25 cellular contexts compared by ENCODE assay signal in the genomic region with DNA sequence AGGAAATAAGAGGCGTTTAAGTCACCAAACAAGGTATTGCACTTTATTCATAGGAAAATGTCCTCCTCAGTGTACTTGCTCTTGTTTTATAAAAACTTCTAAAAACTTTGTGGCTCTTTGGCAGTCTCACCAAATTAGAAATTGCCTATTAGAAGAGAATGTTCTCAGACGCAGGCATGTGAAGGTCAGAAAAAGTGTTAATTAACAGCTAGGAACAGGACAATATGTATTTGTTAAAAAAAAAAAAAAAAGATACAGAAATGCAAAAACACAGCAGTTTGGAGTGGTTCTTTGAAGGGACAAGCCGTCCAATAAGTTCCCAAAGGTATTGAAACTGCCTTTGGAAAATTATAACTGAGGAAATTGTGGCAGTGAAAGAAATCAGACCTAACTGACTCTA.
"Had no signal": no experiment of that assay in that cellular context is flagged by ENCODE, and none has a peak within 500 bp of the region (broad histone marks: within the 10 kb centered on the region; RNA-seq: fewer than 3 reads in every experiment).

No MANE protein-coding gene starts in this region.

- ATAC-seq: activated CD8-positive, alpha-beta T cell treated with anti-CD3 and anti-CD28 coated beads for 36 hours; activated T-cell treated with anti-CD3 and anti-CD28 coated beads, Interleukin-2, amount 50 U/mL, for 4 hours; activated T-helper 17 cell treated with anti-CD3 and anti-CD28 coated beads, Interleukin-2, amount 50 U/mL, for 72 hours; left lung; naive thymus-derived CD4-positive, alpha-beta T cell had no signal

- H3K4me1 ChIP-seq: breast epithelium, left lung, parathyroid adenoma, upper lobe of left lung had no signal

- H3K27ac ChIP-seq: breast epithelium, epithelial cell of prostate, left lung, parathyroid adenoma, thoracic aorta, upper lobe of left lung had no signal

- H3K27me3 ChIP-seq: breast epithelium, esophagus squamous epithelium, left lung, upper lobe of left lung had no signal

- H3K4me3 ChIP-seq: breast epithelium, esophagus squamous epithelium, left lung, thoracic aorta, upper lobe of left lung had no signal

- DNase-seq: activated B cell treated with CpG ODN at 0.5 μM for 24 hours; activated CD4-positive, alpha-beta T cell treated with anti-CD3 and anti-CD28 coated beads, Interleukin-2, amount 50 U/mL, for 1 hour; activated CD8-positive, alpha-beta T cell treated with anti-CD3 and anti-CD28 coated beads for 36 hours; activated gamma-delta T cell treated with Interleukin-2 at 50 U/mL for 16 hours; activated naive CD4-positive, alpha-beta T cell treated with anti-CD3 and anti-CD28 coated beads, Interleukin-2, amount 50 U/mL, for 16 hours; activated T-cell treated with anti-CD3 and anti-CD28 coated beads, Interleukin-2, amount 50 U/mL, for 4 hours; amniotic stem cell; dermis blood vessel endothelial cell; effector CD4-positive, alpha-beta T cell; esophagus squamous epithelium; foreskin melanocyte; left lung; midbrain; naive thymus-derived CD4-positive, alpha-beta T cell; nucleus accumbens; right cardiac atrium; stimulated activated CD4-positive, alpha-beta T cell treated with anti-CD3 and anti-CD28 coated beads, Interleukin-2, amount 100 ng/mL, for 48 hours; stimulated activated naive CD4-positive, alpha-beta T cell treated with Interleukin-2 at 50 U/mL for 16 hours; T-helper 1 cell; upper lobe of left lung had no signal

- H3K36me3 ChIP-seq: breast epithelium, esophagus squamous epithelium, left lung, thoracic aorta, upper lobe of left lung had no signal

- H3K9me3 ChIP-seq: esophagus squamous epithelium, thoracic aorta, upper lobe of left lung had no signal
